Comparison of ENCODE assay signal across 7 cellular contexts in the genomic region with DNA sequence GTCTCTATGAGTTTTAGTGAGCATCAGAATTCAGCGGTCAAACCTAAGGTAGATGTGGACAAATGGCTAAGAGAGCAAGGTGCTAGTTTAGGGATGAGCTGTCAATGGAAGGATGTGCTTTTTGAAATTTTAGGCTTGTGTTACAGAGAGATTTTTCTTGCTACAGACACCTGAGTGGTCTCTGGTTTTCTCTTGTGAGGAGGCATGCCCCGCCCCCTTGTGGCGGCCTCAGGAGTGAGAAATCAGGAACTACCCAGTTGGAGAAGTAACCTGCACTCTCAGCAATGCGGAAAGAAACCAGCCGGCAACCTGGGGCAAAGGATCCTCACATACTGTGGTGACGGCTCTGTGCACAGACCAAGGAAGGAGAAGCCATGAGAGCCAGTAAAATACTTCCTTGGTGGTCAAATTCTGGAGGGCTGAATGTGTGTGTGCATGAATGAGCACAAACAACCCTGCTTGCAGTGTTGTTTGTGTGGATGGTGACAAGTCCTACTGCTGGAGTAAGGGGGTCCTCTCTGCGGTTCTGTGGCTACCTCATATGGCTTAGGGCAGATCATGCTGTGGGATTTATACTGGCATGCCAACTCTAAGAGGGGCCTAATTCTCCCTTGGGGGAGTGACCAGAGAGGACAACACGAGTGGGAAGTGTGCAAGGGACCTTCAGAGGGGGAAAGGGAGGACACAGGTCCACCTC. TPM values are rescaled to one million over a fixed set of nuclear protein-coding genes. Genes with fewer than 3 reads are reported as not detected.
DNase-seq lines count a peak whose midpoint lies in the region; ATAC-seq and TF ChIP-seq lines count a peak whose summit lies in the region.

No MANE protein-coding gene starts in this region.

- H4K91ac ChIP-seq in trophoblast cell (ENCODE audit: low read depth, low read length), result no peak overlapping the region

- H3K4me1 ChIP-seq in trophoblast cell (ENCODE audit: control insufficient read depth in 1 of 2, insufficient read depth in 2 of 2, low read length in 2 of 2), result peaks cover 0 to 4% of the 10 kb centered on the region in 2 experiments

- no peak overlapping the region for H2BK120ac ChIP-seq in trophoblast cell (ENCODE audit: insufficient read depth, low read length, poor library complexity)

- H2AFZ ChIP-seq in trophoblast cell (ENCODE audit: insufficient read depth, low read length, poor library complexity), result no peak overlapping the region

- no peak overlapping the region for H2BK5ac ChIP-seq in trophoblast cell (ENCODE audit: low read depth, low read length, poor library complexity)

- no peak overlapping the region for H4K12ac ChIP-seq in trophoblast cell (ENCODE audit: low read depth, low read length)

- H3K79me1 ChIP-seq in trophoblast cell (ENCODE audit: low read length), result no peaks in the 10 kb centered on the region

- H3K36me3 ChIP-seq in trophoblast cell (ENCODE audit: control insufficient read depth in 1 of 2, insufficient read depth in 2 of 2, low read length in 2 of 2), result no peaks in the 10 kb centered on the region

- no peaks in the 10 kb centered on the region for H3K27me3 ChIP-seq in trophoblast cell (ENCODE audit: insufficient read depth, low read length)

- no peak overlapping the region for H3K4me2 ChIP-seq in trophoblast cell (ENCODE audit: low read length)

- H3K4me3 ChIP-seq in fibroblast of mammary gland (ENCODE audit: control insufficient read depth, low read depth, low read length), result no peak overlapping the region
- no peak overlapping the region for H3K4me3 ChIP-seq in trophoblast cell (ENCODE audit: low read depth, low read length)

- no peak overlapping the region for H3K4ac ChIP-seq in trophoblast cell (ENCODE audit: low read depth, low read length)

- H3K23ac ChIP-seq in trophoblast cell (ENCODE audit: low read length), result no peak overlapping the region

- peak; percentile 79 to 82 for DNase-seq in NOMO-1 (lab: John Stamatoyannopoulos, UW; ENCODE audit: unreplicated experiment in 2 of 2)
- peak; percentile 71 for DNase-seq in activated T-cell treated with anti-CD3 and anti-CD28 coated beads for 4 hours
- DNase-seq in fibroblast of mammary gland (ENCODE audit: low read depth), result peak; percentile 38
- DNase-seq in trophoblast cell, result peak; percentile 57 to 80
- no peak for DNase-seq in NCI-H1105 (lab: John Stamatoyannopoulos, UW)

- no peak overlapping the region for H3K27ac ChIP-seq in trophoblast cell (ENCODE audit: low read depth, low read length)

- no peak overlapping the region for H2AK5ac ChIP-seq in trophoblast cell (ENCODE audit: low read length)

- ATAC-seq in GM18519 (IDR thresholded peaks at IDR 0.05; ENCODE audit: low FRiP score, unreplicated experiment) (peak; percentile 99), HG02798 (IDR thresholded peaks at IDR 0.05; ENCODE audit: poor library complexity, unreplicated experiment) (peak; percentile 94)

- H3K14ac ChIP-seq in trophoblast cell (ENCODE audit: low read length), result no peak overlapping the region

- peak; percentile 55 for TF ChIP-seq CTCF in fibroblast of mammary gland (conservative IDR thresholded peaks at IDR 0.05; ENCODE audit: control insufficient read depth, insufficient read depth, low read depth, low read length)

- no peaks in the 10 kb centered on the region for H3K79me2 ChIP-seq in trophoblast cell (ENCODE audit: control insufficient read depth, insufficient read depth, low read length, poor library complexity)

- H3K18ac ChIP-seq in trophoblast cell (ENCODE audit: low read length), result no peak overlapping the region

- H4K8ac ChIP-seq in trophoblast cell (ENCODE audit: low read depth, low read length), result no peak overlapping the region

- no peak overlapping the region for H2BK12ac ChIP-seq in trophoblast cell (ENCODE audit: low read length)

- no peak overlapping the region for H3K9ac ChIP-seq in trophoblast cell (ENCODE audit: low read length)

- H3K9me3 ChIP-seq in trophoblast cell (ENCODE audit: insufficient read depth, low read depth, low read length), result peaks cover 3% of the 10 kb centered on the region

- WGBS in trophoblast cell (ENCODE audit: extremely low coverage, insufficient coverage, insufficient read length), result no CpG with 5 or more reads among the region's 8 CpGs

RNA-seq across cellular contexts. Expression of gene HSD17B4, which starts 16.7 kb away (rescaled TPM):
- 119 and 125 TPM in 2 replicates for polyA plus RNA-seq in trophoblast cell (2013)
